In the genomic region with DNA sequence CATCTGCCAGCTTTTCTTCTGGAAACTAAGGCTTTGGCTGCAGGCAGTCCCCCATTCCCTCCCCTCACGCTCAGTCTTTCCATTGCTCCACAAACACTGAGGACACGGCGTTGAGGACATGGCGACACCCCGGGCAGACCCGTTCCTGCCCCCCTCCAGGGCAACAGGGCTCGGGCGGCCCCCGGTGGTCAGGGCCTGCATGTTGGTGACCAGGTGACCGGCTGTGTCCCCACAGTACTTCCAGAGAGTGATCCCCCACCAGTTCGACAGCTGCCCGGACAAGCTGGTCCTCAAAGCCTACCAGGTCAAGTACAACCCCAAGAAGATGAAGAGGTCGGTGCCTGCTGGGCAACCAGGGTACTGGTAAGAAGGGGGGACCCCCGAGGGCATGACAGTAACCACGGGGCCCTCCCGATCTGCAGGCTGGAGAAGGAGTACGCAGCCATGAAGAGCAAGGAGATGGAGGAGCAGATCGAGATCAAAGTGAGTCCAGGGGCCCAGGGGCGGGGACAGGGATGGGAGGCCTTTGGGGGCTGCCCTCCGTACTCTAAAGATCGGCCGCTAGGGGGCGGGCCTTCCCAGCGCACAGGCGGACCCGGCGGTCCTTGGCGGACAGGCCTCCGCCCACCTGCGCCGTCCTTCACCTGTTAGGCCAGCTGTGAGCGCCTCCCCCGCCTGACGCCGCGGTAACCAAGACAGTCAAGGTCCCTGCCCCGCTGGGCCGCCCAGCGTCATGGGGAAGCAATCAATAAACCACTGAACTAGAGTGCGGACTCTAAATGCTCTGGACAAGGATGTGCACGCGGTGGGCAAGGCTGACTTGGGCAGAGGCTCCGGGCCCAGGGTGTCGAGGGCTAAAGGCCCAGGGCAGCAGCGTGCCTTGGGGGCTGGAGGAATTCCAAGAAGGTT, we compare ENCODE assay signal across 9 cellular contexts. TPM values are rescaled to one million over a fixed set of nuclear protein-coding genes. Genes with fewer than 3 reads are reported as not detected.
DNase-seq lines count a peak whose midpoint lies in the region; ATAC-seq and TF ChIP-seq lines count a peak whose summit lies in the region.
"Had no signal": no experiment of that assay in that cellular context is flagged by ENCODE, and none has a peak within 500 bp of the region (broad histone marks: within the 10 kb centered on the region; RNA-seq: fewer than 3 reads in every experiment).

No MANE protein-coding gene starts in this region.

- no peaks in the 10 kb centered on the region for H3K9me3 Mint-ChIP-seq in activated CD8-positive, alpha-beta T cell treated with anti-CD3 and anti-CD28 coated beads, Interleukin-2, amount 10 ng/mL, durations not matched to agents 7 days and 5 days (ENCODE audit: insufficient read depth)
- no peaks in the 10 kb centered on the region for H3K9me3 Mint-ChIP-seq in effector memory CD8-positive, alpha-beta T cell
- no peaks in the 10 kb centered on the region for H3K9me3 Mint-ChIP-seq in mesothelial cell of epicardium
- H3K9me3 Mint-ChIP-seq: stimulated activated naive CD8-positive, alpha-beta T cell treated with anti-CD3 and anti-CD28 coated beads, Interleukin-15, Interleukin-2, amounts not matched to agents 100 ng/mL and 50 ng/mL, for 24 hours had no signal

- no peak overlapping the region for H3K27ac ChIP-seq in HEK293 (ENCODE audit: extremely low read depth, low read depth, low read length)

- TF ChIP-seq CTCF in HEK293 (tag by site-specific recombination; IDR thresholded peaks at IDR 0.05): peak; percentile 89
- peak; percentile 98 for TF ChIP-seq CTCF in mesothelial cell of epicardium (IDR thresholded peaks at IDR 0.05; ENCODE audit: unreplicated experiment)

- no peak overlapping the region for H3K4me3 ChIP-seq in HEK293 (ENCODE audit: low read depth, low read length)

- no peaks in the 10 kb centered on the region for H3K9me3 ChIP-seq in HEK293 (ENCODE audit: control insufficient read depth, insufficient read depth, low read depth, low read length)

- H3K27me3 Mint-ChIP-seq in activated CD8-positive, alpha-beta T cell treated with anti-CD3 and anti-CD28 coated beads, Interleukin-2, amount 10 ng/mL, durations not matched to agents 7 days and 5 days (ENCODE audit: low read depth): no peaks in the 10 kb centered on the region
- peaks cover 5 to 44% of the 10 kb centered on the region in 2 donors for H3K27me3 Mint-ChIP-seq in effector memory CD8-positive, alpha-beta T cell
- H3K27me3 Mint-ChIP-seq in mesothelial cell of epicardium (ENCODE audit: low read depth): peaks cover 12% of the 10 kb centered on the region
- H3K27me3 Mint-ChIP-seq: stimulated activated naive CD8-positive, alpha-beta T cell treated with anti-CD3 and anti-CD28 coated beads, Interleukin-15, Interleukin-2, amounts not matched to agents 100 ng/mL and 50 ng/mL, for 24 hours had no signal

- no peaks in the 10 kb centered on the region; the same call in 1 of the 2 replicates for H3K4me1 ChIP-seq in HEK293 (ENCODE audit: control insufficient read depth, insufficient read depth, low read length)

- H3K36me3 Mint-ChIP-seq in activated CD8-positive, alpha-beta T cell treated with anti-CD3 and anti-CD28 coated beads, Interleukin-2, amount 10 ng/mL, durations not matched to agents 7 days and 5 days (ENCODE audit: low read depth): no peaks in the 10 kb centered on the region
- H3K36me3 Mint-ChIP-seq in effector memory CD8-positive, alpha-beta T cell (ENCODE audit: insufficient read depth): peaks cover 3% of the 10 kb centered on the region
- H3K36me3 Mint-ChIP-seq in mesothelial cell of epicardium: no peaks in the 10 kb centered on the region

- POLR2A ChIA-PET in HEK293 (lab: Yijun Ruan, JAX): interaction anchor here (0.7 to 1.3 kb wide), 2 partner anchors 16 to 50 kb away, joined by 3 to 6 read pairs; a partner anchor contains a TSS
- POLR2A ChIA-PET in activated CD8-positive, alpha-beta T cell treated with anti-CD3 and anti-CD28 coated beads, Interleukin-2, amount 10 ng/mL, durations not matched to agents 7 days and 5 days (lab: Charles Lee): no interaction called here

- peaks cover 2% of the 10 kb centered on the region for H3K4me1 Mint-ChIP-seq in activated CD8-positive, alpha-beta T cell treated with anti-CD3 and anti-CD28 coated beads, Interleukin-2, amount 10 ng/mL, durations not matched to agents 7 days and 5 days (ENCODE audit: low read depth)
- peaks cover 5 to 8% of the 10 kb centered on the region in 2 donors for H3K4me1 Mint-ChIP-seq in effector memory CD8-positive, alpha-beta T cell (ENCODE audit: low read depth in 2 of 2)
- H3K4me1 Mint-ChIP-seq in mesothelial cell of epicardium: peaks cover 8% of the 10 kb centered on the region

- peak; percentile 86 for ATAC-seq in activated CD8-positive, alpha-beta T cell treated with anti-CD3 and anti-CD28 coated beads, Interleukin-2, amount 10 ng/mL, durations not matched to agents 7 days and 5 days
- ATAC-seq in effector memory CD8-positive, alpha-beta T cell (replicated peaks): peak; percentile 94

- CTCF ChIA-PET in HEK293 (lab: Yijun Ruan, JAX): interaction anchor here (0.5 to 3.7 kb wide), 33 partner anchors 8 to 1840 kb away, joined by 3 to 19 read pairs (median 4); a partner anchor contains a TSS
- CTCF ChIA-PET in activated CD8-positive, alpha-beta T cell treated with anti-CD3 and anti-CD28 coated beads, Interleukin-2, amount 10 ng/mL, durations not matched to agents 7 days and 5 days (lab: Charles Lee): interaction anchor here (0.6 to 1.4 kb wide), 13 partner anchors 9 to 354 kb away, joined by 3 to 7 read pairs (median 4); a partner anchor contains a TSS

- no peaks in the 10 kb centered on the region for H3K36me3 ChIP-seq in HEK293 (ENCODE audit: control insufficient read depth in 2 of 2, insufficient read depth in 1 of 2, low read length in 2 of 2)

- DNase-seq in C1 segment of cervical spinal cord (lab: John Stamatoyannopoulos, UW) (peak in 11 of 14 donors; percentile 21 to 76 (median 54)), NCI-H748 treated with DMSO at 0.1 percent for 48 hours (lab: John Stamatoyannopoulos, UW) (peak; percentile 39), mesothelial cell of epicardium (ENCODE audit: low spot score in 2 of 2, unreplicated experiment in 2 of 2) (peak; percentile 76 to 86), GOT3 (lab: John Stamatoyannopoulos, UW) (no peak)
- peak; percentile 77 for DNase-seq in activated CD8-positive, alpha-beta T cell treated with anti-CD3 and anti-CD28 coated beads, Interleukin-2, amount 10 ng/mL, durations not matched to agents 7 days and 5 days
- DNase-seq in effector memory CD8-positive, alpha-beta T cell: peak; percentile 58 to 61 (median 59)
- DNase-seq in stimulated activated CD8-positive, alpha-beta memory T cell treated with anti-CD3 and anti-CD28 coated beads, Interleukin-7, amount 100 ng/mL, for 48 hours (ENCODE audit: extremely low read depth in 1 of 2, low read depth in 1 of 2): peak; percentile 39 to 57

- H3K4me3 Mint-ChIP-seq in activated CD8-positive, alpha-beta T cell treated with anti-CD3 and anti-CD28 coated beads, Interleukin-2, amount 10 ng/mL, durations not matched to agents 7 days and 5 days: no peak overlapping the region
- H3K4me3 Mint-ChIP-seq in effector memory CD8-positive, alpha-beta T cell: no peak overlapping the region
- no peak overlapping the region for H3K4me3 Mint-ChIP-seq in mesothelial cell of epicardium
- H3K4me3 Mint-ChIP-seq: stimulated activated naive CD8-positive, alpha-beta T cell treated with anti-CD3 and anti-CD28 coated beads, Interleukin-15, Interleukin-2, amounts not matched to agents 100 ng/mL and 50 ng/mL, for 24 hours had no signal

- no peak overlapping the region for H3K27ac Mint-ChIP-seq in activated CD8-positive, alpha-beta T cell treated with anti-CD3 and anti-CD28 coated beads, Interleukin-2, amount 10 ng/mL, durations not matched to agents 7 days and 5 days
- peak overlapping the region in 1 of 2 donors; percentile 32 for H3K27ac Mint-ChIP-seq in effector memory CD8-positive, alpha-beta T cell
- no peak overlapping the region for H3K27ac Mint-ChIP-seq in mesothelial cell of epicardium
- H3K27ac Mint-ChIP-seq: stimulated activated naive CD8-positive, alpha-beta T cell treated with anti-CD3 and anti-CD28 coated beads, Interleukin-15, Interleukin-2, amounts not matched to agents 100 ng/mL and 50 ng/mL, for 24 hours had no signal

TF ChIP-seq in HEK293, 187 proteins besides CTCF, POLR2A, EP300 and RAD21 (continues in another document):
- TF ChIP-seq, protein P1, sequence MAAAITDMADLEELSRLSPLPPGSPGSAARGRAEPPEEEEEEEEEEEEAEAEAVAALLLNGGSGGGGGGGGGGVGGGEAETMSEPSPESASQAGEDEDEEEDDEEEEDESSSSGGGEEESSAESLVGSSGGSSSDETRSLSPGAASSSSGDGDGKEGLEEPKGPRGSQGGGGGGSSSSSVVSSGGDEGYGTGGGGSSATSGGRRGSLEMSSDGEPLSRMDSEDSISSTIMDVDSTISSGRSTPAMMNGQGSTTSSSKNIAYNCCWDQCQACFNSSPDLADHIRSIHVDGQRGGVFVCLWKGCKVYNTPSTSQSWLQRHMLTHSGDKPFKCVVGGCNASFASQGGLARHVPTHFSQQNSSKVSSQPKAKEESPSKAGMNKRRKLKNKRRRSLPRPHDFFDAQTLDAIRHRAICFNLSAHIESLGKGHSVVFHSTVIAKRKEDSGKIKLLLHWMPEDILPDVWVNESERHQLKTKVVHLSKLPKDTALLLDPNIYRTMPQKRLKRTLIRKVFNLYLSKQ (tag by site-specific recombination; IDR thresholded peaks at IDR 0.05; ENCODE audit: borderline replicate concordance): no peak
- TF ChIP-seq ZNF707 (tag by site-specific recombination; IDR thresholded peaks at IDR 0.05): no peak
- no peak for TF ChIP-seq ZNF175 (tag by site-specific recombination; IDR thresholded peaks at IDR 0.05)
- no peak for TF ChIP-seq ZNF473 (tag by site-specific recombination; IDR thresholded peaks at IDR 0.05)

RNA-seq across cellular contexts. Expression of a gene that starts 21.1 kb away (rescaled TPM):
- total RNA-seq in activated CD8-positive, alpha-beta T cell treated with anti-CD3 and anti-CD28 coated beads, Interleukin-2, amount 10 ng/mL, durations not matched to agents 7 days and 5 days: under 1 TPM; 0.08 to 0.10 TPM
- 23.4 to 25.1 TPM (median 24.0 TPM) in 3 replicates for total RNA-seq in mesothelial cell of epicardium

RNA-seq across cellular contexts. Expression of a gene that starts 23.1 kb away (rescaled TPM):
- 1 to 10 TPM; 8.0 to 9.3 TPM for total RNA-seq in activated CD8-positive, alpha-beta T cell treated with anti-CD3 and anti-CD28 coated beads, Interleukin-2, amount 10 ng/mL, durations not matched to agents 7 days and 5 days
- total RNA-seq in mesothelial cell of epicardium: 18.5 to 21.7 TPM (median 19.5 TPM) in 3 replicates

RNA-seq across cellular contexts. Expression of a gene that starts 35.2 kb away (rescaled TPM):
- total RNA-seq in activated CD8-positive, alpha-beta T cell treated with anti-CD3 and anti-CD28 coated beads, Interleukin-2, amount 10 ng/mL, durations not matched to agents 7 days and 5 days: not detected
- total RNA-seq in mesothelial cell of epicardium: 4.3 to 5.2 TPM (median 4.9 TPM) in 3 replicates

RNA-seq across cellular contexts. Expression of a gene that starts 50.6 kb away (rescaled TPM):
- total RNA-seq in activated CD8-positive, alpha-beta T cell treated with anti-CD3 and anti-CD28 coated beads, Interleukin-2, amount 10 ng/mL, durations not matched to agents 7 days and 5 days: 10 to 100 TPM; 36.5 to 39.9 TPM
- 52.1 to 55.6 TPM (median 52.2 TPM) in 3 replicates for total RNA-seq in mesothelial cell of epicardium

Comparison
In these comparisons a context has a peak if more than half of its experiments do, and no peak if none do; other contexts are left out.
1. RNA of a gene that starts 21.1 kb away (total RNA-seq): 23.4 to 25.1 TPM in mesothelial cell of epicardium; 0.08 to 0.10 TPM in activated CD8-positive, alpha-beta T cell treated with anti-CD3 and anti-CD28 coated beads, Interleukin-2, amount 10 ng/mL, durations not matched to agents 7 days and 5 days; every median in the first group is over 10 times any median in the second.